ENCODE assay signal across 11 cellular contexts in genomic region chr2:142416996-142417395, GRCh38.
"Had no signal": no experiment of that assay in that cellular context is flagged by ENCODE, and none has a peak within 500 bp of the region (broad histone marks: within the 10 kb centered on the region; RNA-seq: fewer than 3 reads in every experiment).

No MANE protein-coding gene starts in this region.

- H3K9ac ChIP-seq: GM23248 had no signal

- H3K4me1 ChIP-seq: HAP-1 had no signal

- H3K4me3 Mint-ChIP-seq: GM23338, H9, HFFc6 had no signal

- H3K36me3 ChIP-seq: HAP-1 had no signal

- H3K27ac ChIP-seq: GM23248 had no signal

- DNase-seq: GM23248, GOT3, H7, H9, HCEC 1CT, HFFc6 had no signal

- H3K4me2 ChIP-seq: GM23338 had no signal

- H3K9me3 ChIP-seq: HAP-1 had no signal

- H2AFZ ChIP-seq: GM23248, GM23338 had no signal

- FAIRE-seq: H1, H54 had no signal

- H3K9me3 Mint-ChIP-seq: GM23338, H9 had no signal

- H3K4me3 ChIP-seq: GM23248, GM23338, HAP-1 had no signal

- H3K4me1 Mint-ChIP-seq: GM23338, H9 had no signal

- H3K27ac Mint-ChIP-seq: GM23338, H9, HFFc6 had no signal

- ATAC-seq: GM23338, HCT116 had no signal
